11 cellular contexts compared by ENCODE assay signal in genomic region chr21:45982758-45983731, GRCh38. TPM values are rescaled to one million over a fixed set of nuclear protein-coding genes. Genes with fewer than 3 reads are reported as not detected.
DNase-seq lines count a peak whose midpoint lies in the region; ATAC-seq, FAIRE-seq and TF ChIP-seq lines count a peak whose summit lies in the region.
"Had no signal": no experiment of that assay in that cellular context is flagged by ENCODE, and none has a peak within 500 bp of the region (broad histone marks: within the 10 kb centered on the region; RNA-seq: fewer than 3 reads in every experiment).

No MANE protein-coding gene starts in this region.

- peaks cover 50% of the 10 kb centered on the region for H3K4me1 ChIP-seq in astrocyte (ENCODE audit: insufficient read depth, low read length)
- H3K4me1 ChIP-seq in subcutaneous abdominal adipose tissue (ENCODE audit: control insufficient read depth in 5 of 5, insufficient read depth in 5 of 5, low read length in 5 of 5) = peaks cover 9 to 57% (median 50%) of the 10 kb centered on the region in 5 donors

- H3K4me3 Mint-ChIP-seq in astrocyte (ENCODE audit: unreplicated experiment) = peak overlapping the region; percentile 75

- no peaks in the 10 kb centered on the region for H3K9me3 ChIP-seq in astrocyte (ENCODE audit: insufficient read depth, low read depth, low read length)
- H3K9me3 ChIP-seq in subcutaneous abdominal adipose tissue (ENCODE audit: control insufficient read depth in 5 of 5, low read length in 5 of 5) = no peaks in the 10 kb centered on the region

- intact Hi-C loops in left colon (cut with DNase I, micrococcal nuclease) = loop anchor here in 1 of 2 donors (10.0 kb wide), 1 partner anchor 142 kb away; no protein-coding TSS in a partner anchor

- peaks cover 11% of the 10 kb centered on the region for H3K36me3 Mint-ChIP-seq in astrocyte (ENCODE audit: low read depth, unreplicated experiment)

- no peaks in the 10 kb centered on the region for H3K4me1 Mint-ChIP-seq in astrocyte (ENCODE audit: low read depth, unreplicated experiment)

- FAIRE-seq in astrocyte (lab: Jason Lieb, UNC) = no peak
- FAIRE-seq: A204.1 had no signal

- H3K79me2 ChIP-seq in astrocyte (ENCODE audit: insufficient read depth, low read length) = peaks cover 64% of the 10 kb centered on the region

- H3K36me3 ChIP-seq in astrocyte (ENCODE audit: insufficient read depth, low read length) (peaks cover 11% of the 10 kb centered on the region), subcutaneous abdominal adipose tissue (ENCODE audit: control insufficient read depth in 5 of 5, insufficient read depth in 5 of 5, low read length in 5 of 5) (peaks cover 0 to 37% (median 34%) of the 10 kb centered on the region in 5 donors)

- peak overlapping the region; percentile 99 for H3K4me2 ChIP-seq in astrocyte (ENCODE audit: low read length)

- DNase-seq in NCI-H748 (lab: John Stamatoyannopoulos, UW; ENCODE audit: unreplicated experiment) = peak; percentile 8
- no peak for DNase-seq in NCI-H748 treated with DMSO at 0.1 percent for 48 hours (lab: John Stamatoyannopoulos, UW)
- DNase-seq in astrocyte (ENCODE audit: low read depth) = no peak
- peak in 1 of 2 donors; percentile 13 for DNase-seq in left colon
- DNase-seq in caudate nucleus (lab: John Stamatoyannopoulos, UW) = no peak
- DNase-seq: amniotic stem cell, NCI-H510A had no signal

- H3K27ac Mint-ChIP-seq in astrocyte (ENCODE audit: unreplicated experiment) = no peak overlapping the region

- peak overlapping the region; percentile 93 for H3K9ac ChIP-seq in astrocyte (ENCODE audit: low read length)
- H3K9ac ChIP-seq in subcutaneous abdominal adipose tissue (ENCODE audit: low read length in 5 of 5) = peak overlapping the region; percentile 51 to 80 (median 66)

- H3K27ac ChIP-seq in astrocyte (ENCODE audit: low read depth, low read length) = peak overlapping the region; percentile 77
- H3K27ac ChIP-seq in subcutaneous abdominal adipose tissue (ENCODE audit: low read depth, low read length) = peak overlapping the region; percentile 70
- no peak overlapping the region for H3K27ac ChIP-seq in caudate nucleus (ENCODE audit: low read depth, low read length)

- no peak for TF ChIP-seq CTCF in astrocyte (IDR thresholded peaks at IDR 0.05; ENCODE audit: insufficient read depth, low read depth, low read length)

- peaks cover 56% of the 10 kb centered on the region for H4K20me1 ChIP-seq in astrocyte (ENCODE audit: insufficient read depth, low read length)

- H3K4me3 ChIP-seq in astrocyte (ENCODE audit: insufficient read depth, low read depth, low read length) = peak overlapping the region; percentile 90
- peak overlapping the region; percentile 73 to 86 (median 79) for H3K4me3 ChIP-seq in subcutaneous abdominal adipose tissue (ENCODE audit: low read depth in 1 of 5, low read length in 5 of 5)

- H2AFZ ChIP-seq in astrocyte (ENCODE audit: low read depth, low read length) = no peak overlapping the region

- H3K27me3 ChIP-seq in astrocyte (ENCODE audit: insufficient read depth, low read length) (no peaks in the 10 kb centered on the region), subcutaneous abdominal adipose tissue (ENCODE audit: control insufficient read depth in 5 of 5, insufficient read depth in 4 of 5, low read length in 5 of 5) (peaks cover 0 to 5% (median 0%) of the 10 kb centered on the region in 5 donors)

- peaks cover 6% of the 10 kb centered on the region for H3K27me3 Mint-ChIP-seq in astrocyte (ENCODE audit: low read depth, unreplicated experiment)

- ATAC-seq in left colon = peak; percentile 2
- no peak for ATAC-seq in HG03135 (IDR thresholded peaks at IDR 0.05; ENCODE audit: unreplicated experiment)
- ATAC-seq in HG02970 (IDR thresholded peaks at IDR 0.05; ENCODE audit: low FRiP score, unreplicated experiment) = no peak

- H3K9me3 Mint-ChIP-seq in astrocyte (ENCODE audit: unreplicated experiment) = peaks cover 4% of the 10 kb centered on the region

RNA-seq across cellular contexts. Expression of gene COL6A1, which starts 1.5 kb away (rescaled TPM):
- total RNA-seq in astrocyte (131 and 173 TPM in 2 replicates), left colon (100 to 1,000 TPM in 1 of 2 donors, 10 to 100 TPM in 1; 32.2 to 111 TPM)
